Comparison of ENCODE assay signal across 12 cellular contexts in the genomic region with DNA sequence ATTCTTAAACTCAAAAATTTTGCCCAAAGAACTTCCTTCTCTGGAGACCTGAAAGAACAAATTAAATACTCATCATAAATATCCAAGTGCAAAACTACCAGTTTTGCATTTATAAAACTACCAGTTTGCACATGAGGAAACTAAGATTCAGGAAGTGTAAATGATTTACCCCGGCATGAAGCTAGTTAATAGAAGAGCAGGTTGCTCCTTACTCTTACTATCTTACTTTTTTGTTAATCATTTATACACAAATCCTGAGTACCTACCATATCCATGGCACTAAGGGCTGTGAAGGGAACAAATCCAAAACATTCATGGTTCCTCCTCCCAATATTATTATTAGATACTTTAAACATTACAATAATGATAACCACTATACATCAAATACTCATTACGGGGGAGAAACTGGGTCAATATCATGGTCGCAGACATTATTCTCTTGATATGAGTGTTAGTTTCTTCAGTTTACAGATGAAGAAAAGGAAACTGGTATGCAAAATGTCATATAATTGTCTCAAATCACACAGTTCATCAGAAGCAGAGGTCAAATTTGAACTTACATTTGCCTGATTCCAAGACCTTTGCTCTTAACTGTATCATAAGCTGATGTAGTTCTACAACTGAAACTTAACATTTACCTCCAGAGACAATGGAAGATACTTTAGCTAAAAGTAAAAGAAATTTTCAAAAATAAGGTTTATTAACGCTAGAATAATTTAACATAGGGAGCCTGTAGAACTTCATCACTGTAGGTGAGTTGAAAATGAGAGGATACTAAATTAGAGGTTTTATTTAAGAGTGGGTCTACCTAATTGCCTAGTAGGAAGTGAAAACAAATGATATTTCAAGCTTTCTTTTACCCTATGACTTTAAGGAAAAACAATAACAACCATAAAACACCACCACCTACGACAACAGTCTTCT.
DNase-seq lines count a peak whose midpoint lies in the region; ATAC-seq, FAIRE-seq and TF ChIP-seq lines count a peak whose summit lies in the region.
"Had no signal": no experiment of that assay in that cellular context is flagged by ENCODE, and none has a peak within 500 bp of the region (broad histone marks: within the 10 kb centered on the region; RNA-seq: fewer than 3 reads in every experiment).

No MANE protein-coding gene starts in this region.

- H4K20me1 ChIP-seq in BLaER1 = no peaks in the 10 kb centered on the region
- H4K20me1 ChIP-seq in KMS-11 (ENCODE audit: insufficient read depth) = no peaks in the 10 kb centered on the region

- H3K9ac ChIP-seq in BLaER1 (peak overlapping the region; percentile 58; the same call in 1 of the 2 replicates), KMS-11 (no peak overlapping the region), kidney (ENCODE audit: low read length in 2 of 2) (no peak overlapping the region)

- H3K4me1 ChIP-seq in BLaER1 (peaks cover 71% of the 10 kb centered on the region), KMS-11 (ENCODE audit: low read depth, poor library complexity, severe bottlenecking) (peaks cover 20% of the 10 kb centered on the region), kidney (ENCODE audit: control insufficient read depth in 1 of 2, insufficient read depth in 1 of 2, low read depth in 1 of 2, low read length in 2 of 2) (no peaks in the 10 kb centered on the region), transverse colon (peaks cover 0 to 3% (median 0%) of the 10 kb centered on the region in 4 donors)

- 64% methylated on average over 5 of the region's 5 CpGs for WGBS in transverse colon (ENCODE audit: low coverage in 1 of 2), 2 donors

- H3K4me3 ChIP-seq in BLaER1 (peak overlapping the region; percentile 34), KMS-11 (IDR thresholded peaks at IDR 0.05; ENCODE audit: insufficient read depth, low read depth, low read length) (no peak overlapping the region), kidney (ENCODE audit: low read length in 2 of 2) (no peak overlapping the region), transverse colon (no peak overlapping the region)

- no peak for TF ChIP-seq CTCF in KMS-11 (conservative IDR thresholded peaks at IDR 0.05; ENCODE audit: low read depth, low read length)
- no peak for TF ChIP-seq CTCF in kidney (IDR thresholded peaks at IDR 0.05; ENCODE audit: borderline replicate concordance, extremely low read depth, insufficient read depth)
- TF ChIP-seq CTCF in transverse colon (IDR thresholded peaks at IDR 0.05) = no peak

- H3K9me3 ChIP-seq in BLaER1 = no peaks in the 10 kb centered on the region
- no peaks in the 10 kb centered on the region for H3K9me3 ChIP-seq in kidney (ENCODE audit: control insufficient read depth in 1 of 2, low read length in 2 of 2)
- no peaks in the 10 kb centered on the region for H3K9me3 ChIP-seq in transverse colon

- ATAC-seq in GM19438 (IDR thresholded peaks at IDR 0.05; ENCODE audit: low read depth, unreplicated experiment) = peak; percentile 37
- ATAC-seq: left ventricle myocardium superior had no signal

- H2AFZ ChIP-seq in KMS-11 (ENCODE audit: low read depth) = peak overlapping the region; percentile 45

- H3K79me2 ChIP-seq in KMS-11 (ENCODE audit: insufficient read depth, low read depth) = no peaks in the 10 kb centered on the region

- no peak for DNase-seq in kidney
- DNase-seq in posterior vena cava (ENCODE audit: low spot score) = no peak
- DNase-seq in anterior cingulate cortex (lab: John Stamatoyannopoulos, UW) = no peak
- DNase-seq in ureter (ENCODE audit: low spot score) = no peak
- no peak for DNase-seq in transverse colon
- DNase-seq: AML-193, EL, left ventricle myocardium superior, NCI-H1417 treated with DMSO at 0.1 percent for 48 hours had no signal

- H3K36me3 ChIP-seq in BLaER1 (no peaks in the 10 kb centered on the region), KMS-11 (ENCODE audit: insufficient read depth) (no peaks in the 10 kb centered on the region), kidney (ENCODE audit: control insufficient read depth in 1 of 2, insufficient read depth in 2 of 2, low read length in 2 of 2) (no peaks in the 10 kb centered on the region), transverse colon (no peaks in the 10 kb centered on the region)

- FAIRE-seq in kidney (lab: Jason Lieb, UNC) = peak; percentile 88

- H3K27me3 ChIP-seq in BLaER1 (no peaks in the 10 kb centered on the region), KMS-11 (ENCODE audit: insufficient read depth, low read depth) (no peaks in the 10 kb centered on the region), transverse colon (no peaks in the 10 kb centered on the region)

- in situ Hi-C loops in transverse colon (cut with MboI; ENCODE audit: low pct_ligation_motif_present in 1 of 4, low pct_unique_long_range_greater_than_20kb in 1 of 4, low sequenced_read_pairs in 3 of 4) = no loop called here

- TF ChIP-seq EP300 in transverse colon (IDR thresholded peaks at IDR 0.05; ENCODE audit: low read depth) = no peak

- H3K4me2 ChIP-seq in BLaER1 = peak overlapping the region; percentile 76
- peak overlapping the region; percentile 39 for H3K4me2 ChIP-seq in KMS-11

- intact Hi-C loops in kidney (cut with DNase I) (no loop called here), posterior vena cava (cut with DNase I) (no loop called here), transverse colon (cut with DNase I; ENCODE audit: low total_unique reads) (no loop called here)

- peak overlapping the region; percentile 98 for H3K27ac ChIP-seq in BLaER1
- H3K27ac ChIP-seq in KMS-11 = peak overlapping the region; percentile 37; the same call in 1 of the 2 replicates
- no peak overlapping the region for H3K27ac ChIP-seq in kidney (ENCODE audit: low read depth in 2 of 2, low read length in 2 of 2)
- no peak overlapping the region for H3K27ac ChIP-seq in transverse colon

- TF ChIP-seq POLR2A in transverse colon (IDR thresholded peaks at IDR 0.05) = no peak

Comparison
In these comparisons a context has a peak if more than half of its experiments do, and no peak if none do; other contexts are left out.
1. H3K27ac ChIP-seq: peak in BLaER1 (single experiment) and KMS-11 (single experiment); none in kidney (0 of 2) and transverse colon (0 of 4).